Comparison of ENCODE assay signal across 9 cellular contexts in genomic region chr14:74324945-74325361, GRCh38. TPM values are rescaled to one million over a fixed set of nuclear protein-coding genes. Genes with fewer than 3 reads are reported as not detected.
DNase-seq lines count a peak whose midpoint lies in the region; ATAC-seq and TF ChIP-seq lines count a peak whose summit lies in the region.
"Had no signal": no experiment of that assay in that cellular context is flagged by ENCODE, and none has a peak within 500 bp of the region (broad histone marks: within the 10 kb centered on the region; RNA-seq: fewer than 3 reads in every experiment).

No MANE protein-coding gene starts in this region.

- TF ChIP-seq POLR2A in thyroid gland (IDR thresholded peaks at IDR 0.05) (no peak), suprapubic skin (IDR thresholded peaks at IDR 0.05) (no peak)

- no peaks in the 10 kb centered on the region for H3K9me3 ChIP-seq in thyroid gland
- H3K9me3 ChIP-seq in suprapubic skin: no peaks in the 10 kb centered on the region
- H3K9me3 ChIP-seq: SJSA1 had no signal

- peak; percentile 34 for DNase-seq in DMS114 treated with DMSO at 0.1 percent for 48 hours (lab: John Stamatoyannopoulos, UW; ENCODE audit: unreplicated experiment)
- DNase-seq in HuH-7.5 (ENCODE audit: low spot score): peak; percentile 55
- DNase-seq in SK-MEL-5 (ENCODE audit: low read depth, low spot score): peak; percentile 66
- DNase-seq in foreskin melanocyte: peak; percentile 11
- no peak for DNase-seq in thyroid gland
- no peak for DNase-seq in suprapubic skin (ENCODE audit: low spot score in 2 of 2)
- no peak for DNase-seq in T-helper 9 cell

- in situ Hi-C loops in SK-MEL-5 (cut with HindIII; ENCODE audit: low pct_unique_long_range_greater_than_20kb, low sequenced_read_pairs): no loop called here

- intact Hi-C loops in thyroid gland (cut with DNase I): no loop called here

- no peak overlapping the region for H3K4me3 ChIP-seq in thyroid gland (replicated peaks in 1 of 3)
- no peak overlapping the region for H3K4me3 ChIP-seq in suprapubic skin
- H3K4me3 ChIP-seq: SJSA1 had no signal

- no peak for ATAC-seq in GM18867 (IDR thresholded peaks at IDR 0.05; ENCODE audit: unreplicated experiment)

- 58 to 60% methylated on average over 3 of the region's 3 CpGs for WGBS in thyroid gland, 2 donors
- WGBS in suprapubic skin: 70% methylated on average over 3 of the region's 3 CpGs

- H3K27ac ChIP-seq in thyroid gland: no peak overlapping the region
- no peak overlapping the region for H3K27ac ChIP-seq in suprapubic skin
- H3K27ac ChIP-seq: SJSA1 had no signal

- no peak for TF ChIP-seq EP300 in suprapubic skin (IDR thresholded peaks at IDR 0.05)

- H3K36me3 ChIP-seq in thyroid gland: no peaks in the 10 kb centered on the region
- no peaks in the 10 kb centered on the region for H3K36me3 ChIP-seq in suprapubic skin
- H3K36me3 ChIP-seq: SJSA1 had no signal

- H3K4me1 ChIP-seq in thyroid gland (no peaks in the 10 kb centered on the region), suprapubic skin (no peaks in the 10 kb centered on the region)
- H3K4me1 ChIP-seq: SJSA1 had no signal

- peak in 5 of 6 experiments; percentile 19 to 65 (median 31) for TF ChIP-seq CTCF in thyroid gland (IDR thresholded peaks at IDR 0.05)
- peak in 1 of 2 donors; percentile 39 for TF ChIP-seq CTCF in suprapubic skin (IDR thresholded peaks at IDR 0.05)

- H3K27me3 ChIP-seq in thyroid gland (no peaks in the 10 kb centered on the region), suprapubic skin (no peaks in the 10 kb centered on the region)

RNA-seq across cellular contexts. Expression of gene ABCD4, which starts 22.2 kb away (rescaled TPM):
- 14.7 and 15.5 TPM in 2 replicates for total RNA-seq in SK-MEL-5 (2014; rRNA removed; shearing (Covaris generic))
- 32.2 and 37.8 TPM in 2 replicates for polyA plus RNA-seq in SK-MEL-5 (2015; cell fraction: cytosol; rRNA removed)
- 226 and 232 TPM in 2 replicates for polyA plus RNA-seq in SK-MEL-5 (2015; cell fraction: nucleus; rRNA removed)
- 10 to 100 TPM; 45.2 to 79.5 (median 62.0) TPM for total RNA-seq in thyroid gland
- 10 to 100 TPM; 22.2 to 87.5 (median 43.5) TPM for total RNA-seq in suprapubic skin

RNA-seq across cellular contexts. Expression of gene VRTN, which starts 23.3 kb away (rescaled TPM):
- total RNA-seq in SK-MEL-5 (2014; rRNA removed; shearing (Covaris generic)): not detected in 2 replicates
- polyA plus RNA-seq in SK-MEL-5 (2015; cell fraction: cytosol; rRNA removed): not detected in 2 replicates
- not detected in 2 replicates for polyA plus RNA-seq in SK-MEL-5 (2015; cell fraction: nucleus; rRNA removed)
- total RNA-seq in thyroid gland: not detected
- under 1 TPM in 2 of 4 donors, not detected in 2; 0.17 to 0.21 TPM for total RNA-seq in suprapubic skin
- total RNA-seq: SJSA1 had no signal

Comparison
In these comparisons a context has a peak if more than half of its experiments do, and no peak if none do; other contexts are left out.
1. DNase-seq: peak in DMS114 treated with DMSO at 0.1 percent for 48 hours (single experiment), HuH-7.5 (single experiment), SK-MEL-5 (single experiment) and foreskin melanocyte (single experiment); none in thyroid gland (0 of 2), suprapubic skin (0 of 2) and T-helper 9 cell (single experiment).